Comparison of ENCODE assay signal across 8 cellular contexts in genomic region chr3:133895208-133896001, GRCh38. TPM values are rescaled to one million over a fixed set of nuclear protein-coding genes. Genes with fewer than 3 reads are reported as not detected.
DNase-seq lines count a peak whose midpoint lies in the region; ATAC-seq and TF ChIP-seq lines count a peak whose summit lies in the region.

TSS of gene RAB6B (minus strand) at chr3:133895882. CDS start at chr3:133895466, 416 bp downstream.

- H3K27ac ChIP-seq in HEK293 (ENCODE audit: extremely low read depth, low read depth, low read length): peak within 1 kb of the TSS; percentile 56; the same call in 1 of the 2 replicates

- H3K4me1 Mint-ChIP-seq in stimulated activated naive CD8-positive, alpha-beta T cell treated with anti-CD3 and anti-CD28 coated beads, Interleukin-15, Interleukin-2, amounts not matched to agents 100 ng/mL and 50 ng/mL, for 24 hours (ENCODE audit: low read depth): no peaks in the 10 kb centered on the region

- no peaks in the 10 kb centered on the region for H3K9me3 Mint-ChIP-seq in stimulated activated naive CD8-positive, alpha-beta T cell treated with anti-CD3 and anti-CD28 coated beads, Interleukin-15, Interleukin-2, amounts not matched to agents 100 ng/mL and 50 ng/mL, for 24 hours

- H3K4me3 Mint-ChIP-seq in stimulated activated naive CD8-positive, alpha-beta T cell treated with anti-CD3 and anti-CD28 coated beads, Interleukin-15, Interleukin-2, amounts not matched to agents 100 ng/mL and 50 ng/mL, for 24 hours: peak within 1 kb of the TSS; percentile 57

- peak; percentile 81 for ATAC-seq in left lobe of liver
- ATAC-seq in GM21723 (IDR thresholded peaks at IDR 0.05; ENCODE audit: unreplicated experiment): no peak

- TF ChIP-seq CTCF in HEK293 (tag by site-specific recombination; IDR thresholded peaks at IDR 0.05): no peak

- no peaks in the 10 kb centered on the region for H3K36me3 Mint-ChIP-seq in stimulated activated naive CD8-positive, alpha-beta T cell treated with anti-CD3 and anti-CD28 coated beads, Interleukin-15, Interleukin-2, amounts not matched to agents 100 ng/mL and 50 ng/mL, for 24 hours (ENCODE audit: low read depth)

- H3K27me3 Mint-ChIP-seq in stimulated activated naive CD8-positive, alpha-beta T cell treated with anti-CD3 and anti-CD28 coated beads, Interleukin-15, Interleukin-2, amounts not matched to agents 100 ng/mL and 50 ng/mL, for 24 hours: peaks cover 45% of the 10 kb centered on the region

- DNase-seq in COLO668 (lab: John Stamatoyannopoulos, UW; ENCODE audit: unreplicated experiment) (peak; percentile 35), RPMI8226 (peak; percentile 24), dermis blood vessel endothelial cell (peak; percentile 63), left lobe of liver (ENCODE audit: low spot score) (no peak), GDM1 (lab: John Stamatoyannopoulos, UW) (no peak)

- CTCF ChIA-PET in HEK293 (lab: Yijun Ruan, JAX): no interaction called here

- H3K4me3 ChIP-seq in HEK293 (ENCODE audit: low read depth, low read length): peak within 1 kb of the TSS; percentile 79

- H3K9me3 ChIP-seq in HEK293 (ENCODE audit: control insufficient read depth, insufficient read depth, low read depth, low read length): no peaks in the 10 kb centered on the region

- POLR2A ChIA-PET in HEK293 (lab: Yijun Ruan, JAX): no interaction called here

- H3K4me1 ChIP-seq in HEK293 (ENCODE audit: control insufficient read depth, insufficient read depth, low read length): no peaks in the 10 kb centered on the region; the same call in 1 of the 2 replicates

- H3K36me3 ChIP-seq in HEK293 (ENCODE audit: control insufficient read depth in 2 of 2, insufficient read depth in 1 of 2, low read length in 2 of 2): no peaks in the 10 kb centered on the region

- H3K27ac Mint-ChIP-seq in stimulated activated naive CD8-positive, alpha-beta T cell treated with anti-CD3 and anti-CD28 coated beads, Interleukin-15, Interleukin-2, amounts not matched to agents 100 ng/mL and 50 ng/mL, for 24 hours: no peak within 1 kb of the TSS

TF ChIP-seq in HEK293, 187 proteins besides CTCF, POLR2A, EP300 and RAD21 (continues in another document):
- TF ChIP-seq YY1 (tag by site-specific recombination; IDR thresholded peaks at IDR 0.05) (no peak), KLF7 (tag by site-specific recombination; IDR thresholded peaks at IDR 0.05; ENCODE audit: borderline replicate concordance) (peak; percentile 31; the same call in 1 of the 2 replicates), ZNF335 (tag by site-specific recombination; conservative IDR thresholded peaks at IDR 0.05) (peak; percentile 74), ZNF660 (tag by site-specific recombination; IDR thresholded peaks at IDR 0.05) (peak; percentile 34; the same call in 1 of the 2 replicates), KLF8 (tag by site-specific recombination; IDR thresholded peaks at IDR 0.05) (peak; percentile 67; the same call in 1 of the 2 replicates), PRDM10 (tag by site-specific recombination; IDR thresholded peaks at IDR 0.05) (peak; percentile 91), SP3 (tag by site-specific recombination; IDR thresholded peaks at IDR 0.05) (peak; percentile 77), ZNF548 (tag by site-specific recombination; IDR thresholded peaks at IDR 0.05) (no peak), KLF9 (tag by site-specific recombination; IDR thresholded peaks at IDR 0.05; ENCODE audit: low read depth) (peak; percentile 52; the same call in 1 of the 2 replicates), ZNF2 (tag by site-specific recombination; IDR thresholded peaks at IDR 0.05) (0 out of 2 replicates have a peak, but pooled peaks have one; percentile 27), ZNF513 (tag by site-specific recombination; IDR thresholded peaks at IDR 0.05) (peak; percentile 88), ZNF114 (tag by site-specific recombination; IDR thresholded peaks at IDR 0.05) (no peak), ZIC2 (tag by site-specific recombination; IDR thresholded peaks at IDR 0.05) (peak; percentile 38), KLF16 (tag by site-specific recombination; IDR thresholded peaks at IDR 0.05) (0 out of 2 replicates have a peak, but pooled peaks have one; percentile 34), ZNF148 (tag by site-specific recombination; IDR thresholded peaks at IDR 0.05; ENCODE audit: borderline replicate concordance) (0 out of 2 replicates have a peak, but pooled peaks have one; percentile 27), ZNF692 (tag by site-specific recombination; IDR thresholded peaks at IDR 0.05) (no peak), WT1 (tag by site-specific recombination; IDR thresholded peaks at IDR 0.05) (peak; percentile 63), ZNF394 (tag by site-specific recombination; IDR thresholded peaks at IDR 0.05; ENCODE audit: borderline replicate concordance) (no peak), EGR2 (tag by site-specific recombination; IDR thresholded peaks at IDR 0.05; ENCODE audit: low read depth) (peak; percentile 93), GLIS1 (tag by site-specific recombination; IDR thresholded peaks at IDR 0.05) (peak; percentile 92)

RNA-seq across cellular contexts. Expression of gene RAB6B, which starts in this region (rescaled TPM):
- total RNA-seq in dermis blood vessel endothelial cell: 1.9 TPM in 2 replicates
- 0.35 TPM for total RNA-seq in left lobe of liver

Comparison
In these comparisons a context has a peak if more than half of its experiments do, and no peak if none do; other contexts are left out.
1. Peak in ATAC-seq in left lobe of liver; RNA of the gene not detected or under 1 TPM.
2. DNase-seq: peak in COLO668 (single experiment), RPMI8226 (single experiment) and dermis blood vessel endothelial cell (single experiment); none in left lobe of liver (single experiment) and GDM1 (single experiment).